Comparison of ENCODE assay signal across 22 cellular contexts in the genomic region with DNA sequence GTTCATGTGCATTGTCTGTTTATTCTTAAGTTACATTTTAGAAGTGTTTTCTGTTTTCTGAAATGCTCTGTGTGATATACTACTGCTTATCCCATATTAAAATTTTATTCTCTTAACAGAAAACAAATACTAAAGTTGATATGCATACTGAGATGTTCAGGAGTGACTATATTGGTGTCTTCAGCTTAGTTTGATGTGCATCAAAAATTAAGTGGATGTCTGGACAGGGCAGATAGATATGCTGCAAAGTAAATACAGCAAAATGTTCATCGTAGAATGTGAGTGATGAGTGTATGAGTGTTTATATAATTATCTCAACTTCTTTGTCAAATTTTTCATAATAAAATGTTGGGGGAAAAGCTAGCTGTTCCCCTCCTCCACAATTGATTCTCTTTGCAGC. TPM values are rescaled to one million over a fixed set of nuclear protein-coding genes. Genes with fewer than 3 reads are reported as not detected.
DNase-seq lines count a peak whose midpoint lies in the region; ATAC-seq and TF ChIP-seq lines count a peak whose summit lies in the region.
"Had no signal": no experiment of that assay in that cellular context is flagged by ENCODE, and none has a peak within 500 bp of the region (broad histone marks: within the 10 kb centered on the region; RNA-seq: fewer than 3 reads in every experiment).

No MANE protein-coding gene starts in this region.

- WGBS in right cardiac atrium = 31% methylated on average over 1 of the region's 1 CpG

- H3K4me1 Mint-ChIP-seq in natural killer cell = peaks cover 61 to 74% of the 10 kb centered on the region in 2 donors
- peaks cover 31 to 43% of the 10 kb centered on the region in 2 donors for H3K4me1 Mint-ChIP-seq in natural killer cell treated with Interleukin-12 subunit alpha and Interleukin-12 subunit beta and Interleukin-15 and Interleukin-18, amount 100 ng/mL, for 72 hours (ENCODE audit: low read depth in 2 of 2)

- no peaks in the 10 kb centered on the region for H3K9me3 Mint-ChIP-seq in natural killer cell
- H3K9me3 Mint-ChIP-seq in natural killer cell treated with Interleukin-12 subunit alpha and Interleukin-12 subunit beta and Interleukin-15 and Interleukin-18, amount 100 ng/mL, for 72 hours = no peaks in the 10 kb centered on the region
- H3K9me3 Mint-ChIP-seq: activated T-helper 2 cell treated with anti-CD3 and anti-CD28 coated beads, Interferon-gamma antibody, Interleukin-2, Interleukin-4, amounts not matched to agents 10 μg/mL and 5 μg/mL and 100 μg/mL, durations not matched to agents 14 hours and 24 hours and 36 hours had no signal

- H3K27me3 Mint-ChIP-seq in natural killer cell (ENCODE audit: low read depth in 2 of 2) = no peaks in the 10 kb centered on the region
- H3K27me3 Mint-ChIP-seq in natural killer cell treated with Interleukin-12 subunit alpha and Interleukin-12 subunit beta and Interleukin-15 and Interleukin-18, amount 100 ng/mL, for 72 hours = no peaks in the 10 kb centered on the region

- H3K36me3 ChIP-seq in SK-N-MC (ENCODE audit: insufficient read depth, low read length) (peaks cover 13% of the 10 kb centered on the region), tibial artery (no peaks in the 10 kb centered on the region), colonic mucosa (no peaks in the 10 kb centered on the region)
- H3K36me3 ChIP-seq: gastroesophageal sphincter, right atrium auricular region, thyroid gland had no signal

- H3K27me3 ChIP-seq in tibial artery (no peaks in the 10 kb centered on the region), colonic mucosa (no peaks in the 10 kb centered on the region), right cardiac atrium (ENCODE audit: control insufficient read depth, insufficient read depth) (no peaks in the 10 kb centered on the region)
- H3K27me3 ChIP-seq: gastroesophageal sphincter, right atrium auricular region, thyroid gland had no signal

- no peaks in the 10 kb centered on the region for H3K9me3 ChIP-seq in SK-N-MC (ENCODE audit: low read depth, low read length)
- no peaks in the 10 kb centered on the region for H3K9me3 ChIP-seq in tibial artery
- H3K9me3 ChIP-seq in colonic mucosa = no peaks in the 10 kb centered on the region
- no peaks in the 10 kb centered on the region for H3K9me3 ChIP-seq in right cardiac atrium (ENCODE audit: control insufficient read depth, low read length)
- H3K9me3 ChIP-seq: gastroesophageal sphincter, right atrium auricular region, thyroid gland had no signal

- ATAC-seq in natural killer cell (no peak), right cardiac atrium (no peak)
- ATAC-seq in natural killer cell treated with Interleukin-12 subunit alpha and Interleukin-12 subunit beta and Interleukin-15 and Interleukin-18, amount 100 ng/mL, for 72 hours = no peak
- ATAC-seq: gastroesophageal sphincter had no signal

- no peaks in the 10 kb centered on the region for H3K36me3 Mint-ChIP-seq in natural killer cell
- no peaks in the 10 kb centered on the region for H3K36me3 Mint-ChIP-seq in natural killer cell treated with Interleukin-12 subunit alpha and Interleukin-12 subunit beta and Interleukin-15 and Interleukin-18, amount 100 ng/mL, for 72 hours

- peak overlapping the region; percentile 72 to 74 for H3K27ac Mint-ChIP-seq in natural killer cell
- peak overlapping the region in 1 of 2 donors; percentile 37 for H3K27ac Mint-ChIP-seq in natural killer cell treated with Interleukin-12 subunit alpha and Interleukin-12 subunit beta and Interleukin-15 and Interleukin-18, amount 100 ng/mL, for 72 hours

- TF ChIP-seq CTCF in natural killer cell (IDR thresholded peaks at IDR 0.05) (no peak), tibial artery (IDR thresholded peaks at IDR 0.05) (no peak), colonic mucosa (IDR thresholded peaks at IDR 0.05) (no peak)

- H3K4me3 Mint-ChIP-seq in natural killer cell = peak overlapping the region; percentile 19
- H3K4me3 Mint-ChIP-seq in natural killer cell treated with Interleukin-12 subunit alpha and Interleukin-12 subunit beta and Interleukin-15 and Interleukin-18, amount 100 ng/mL, for 72 hours = no peak overlapping the region

- H3K4me1 ChIP-seq in tibial artery (peaks cover 0 to 98% (median 33%) of the 10 kb centered on the region in 4 donors), colonic mucosa (peaks cover 8% of the 10 kb centered on the region), right cardiac atrium (ENCODE audit: control insufficient read depth, insufficient read depth, low read length) (peaks cover 4% of the 10 kb centered on the region)

- no peak overlapping the region for H3K9ac ChIP-seq in SK-N-MC (ENCODE audit: insufficient read length)
- no peak overlapping the region for H3K9ac ChIP-seq in colonic mucosa (ENCODE audit: low read depth in 2 of 2, low read length in 2 of 2)

- intact Hi-C loops in natural killer cell (cut with micrococcal nuclease) (no loop called here), tibial artery (cut with DNase I; ENCODE audit: low total_unique reads) (no loop called here), colonic mucosa (cut with DNase I) (no loop called here), right cardiac atrium (cut with DNase I) (loop anchor here in 1 of 4 donors (10.0 kb wide), 1 partner anchor 352 kb away; no protein-coding TSS in a partner anchor)

- DNase-seq in natural killer cell (no peak), SK-N-MC (ENCODE audit: low read depth, low spot score) (no peak), epithelial cell of prostate (ENCODE audit: low read depth, low spot score) (no peak), tibial artery (no peak), colonic mucosa (no peak), right cardiac atrium (no peak), mesenteric fat pad (ENCODE audit: low spot score) (no peak)
- no peak for DNase-seq in natural killer cell treated with Interleukin-12 subunit alpha and Interleukin-12 subunit beta and Interleukin-15 and Interleukin-18, amount 100 ng/mL, for 72 hours (ENCODE audit: low spot score)
- DNase-seq: activated CD4-positive, CD25-positive, alpha-beta regulatory T cell; caudate nucleus; DND-41; NCI-H1417 treated with DMSO at 0.1 percent for 48 hours; NCI-H2171; NCI-H526 treated with DMSO at 0.1 percent for 48 hours; SIG-M5; stimulated activated naive CD4-positive, alpha-beta T cell; thyroid gland had no signal

- H3K27ac ChIP-seq in SK-N-MC (0 out of 2 replicates have a peak overlapping the region, but pooled peaks have one; percentile 58), epithelial cell of prostate (peak overlapping the region; percentile 69), tibial artery (peak overlapping the region; percentile 52 to 64), colonic mucosa (no peak overlapping the region), right cardiac atrium (ENCODE audit: low read length) (no peak overlapping the region)
- H3K27ac ChIP-seq: right atrium auricular region, thyroid gland had no signal

- H3K4me3 ChIP-seq in SK-N-MC (no peak overlapping the region), tibial artery (no peak overlapping the region), colonic mucosa (no peak overlapping the region), right cardiac atrium (ENCODE audit: low read length) (no peak overlapping the region)
- H3K4me3 ChIP-seq: gastroesophageal sphincter, right atrium auricular region, thyroid gland had no signal

RNA-seq across cellular contexts. Expression of a gene that starts 13.2 kb away (rescaled TPM):
- total RNA-seq in natural killer cell (100 to 1,000 TPM; 175 to 186 (median 182) TPM), colonic mucosa (100 to 1,000 TPM; 224 to 295 TPM), right cardiac atrium (100 to 1,000 TPM; 172 to 206 (median 204) TPM), mesenteric fat pad (182 TPM)
- total RNA-seq in natural killer cell treated with Interleukin-12 subunit alpha and Interleukin-12 subunit beta and Interleukin-15 and Interleukin-18, amount 100 ng/mL, for 72 hours = 100 to 1,000 TPM; 146 to 153 TPM
- polyA plus RNA-seq in right cardiac atrium = 199 TPM

RNA-seq across cellular contexts. Expression of a gene that starts 41.2 kb away (rescaled TPM):
- total RNA-seq in natural killer cell = not detected
- not detected for total RNA-seq in natural killer cell treated with Interleukin-12 subunit alpha and Interleukin-12 subunit beta and Interleukin-15 and Interleukin-18, amount 100 ng/mL, for 72 hours
- total RNA-seq in colonic mucosa = not detected
- under 1 TPM in 2 of 4 donors, not detected in 2; 0.23 to 0.42 TPM for total RNA-seq in right cardiac atrium
- polyA plus RNA-seq in right cardiac atrium = not detected
- total RNA-seq in mesenteric fat pad = 0.22 TPM
- total RNA-seq: activated CD8-positive, alpha-beta memory T cell treated with anti-CD3 and anti-CD28 coated beads for 36 hours; esophagus mucosa; right atrium auricular region; thyroid gland had no signal

Comparison
In these comparisons a context has a peak if more than half of its experiments do, and no peak if none do; other contexts are left out.
1. H3K27ac ChIP-seq: peak in SK-N-MC (single experiment), epithelial cell of prostate (single experiment) and tibial artery (2 of 2); none in colonic mucosa (single experiment) and right cardiac atrium (single experiment).